ENCODE assay signal across 2 cellular contexts in genomic region chr19:4443966-4444764, GRCh38.
A peak's percentile ranks its signal among the peaks of the same experiment; 100 is the strongest.
TF ChIP-seq lines count a peak whose summit lies in the region.

No MANE protein-coding gene starts in this region.

TF ChIP-seq in IMR-90, 13 proteins besides CTCF, POLR2A, EP300 and RAD21:
- TF ChIP-seq SMC3 (IDR thresholded peaks at IDR 0.05; ENCODE audit: low read depth, low read length) (no peak), MXI1 (IDR thresholded peaks at IDR 0.05; ENCODE audit: borderline replicate concordance, low read depth, low read length) (no peak), RCOR1 (IDR thresholded peaks at IDR 0.05; ENCODE audit: insufficient replicate concordance, low read length) (no peak), USF2 (IDR thresholded peaks at IDR 0.05; ENCODE audit: low read depth, low read length) (no peak), CEBPB (IDR thresholded peaks at IDR 0.05; ENCODE audit: low read depth, low read length) (no peak), BHLHE40 (IDR thresholded peaks at IDR 0.05; ENCODE audit: low read depth, low read length) (no peak), MAFK (IDR thresholded peaks at IDR 0.05; ENCODE audit: low read depth, low read length) (no peak), MAZ (IDR thresholded peaks at IDR 0.05; ENCODE audit: borderline replicate concordance, low read depth, low read length) (no peak)
- TF ChIP-seq, protein P1, sequence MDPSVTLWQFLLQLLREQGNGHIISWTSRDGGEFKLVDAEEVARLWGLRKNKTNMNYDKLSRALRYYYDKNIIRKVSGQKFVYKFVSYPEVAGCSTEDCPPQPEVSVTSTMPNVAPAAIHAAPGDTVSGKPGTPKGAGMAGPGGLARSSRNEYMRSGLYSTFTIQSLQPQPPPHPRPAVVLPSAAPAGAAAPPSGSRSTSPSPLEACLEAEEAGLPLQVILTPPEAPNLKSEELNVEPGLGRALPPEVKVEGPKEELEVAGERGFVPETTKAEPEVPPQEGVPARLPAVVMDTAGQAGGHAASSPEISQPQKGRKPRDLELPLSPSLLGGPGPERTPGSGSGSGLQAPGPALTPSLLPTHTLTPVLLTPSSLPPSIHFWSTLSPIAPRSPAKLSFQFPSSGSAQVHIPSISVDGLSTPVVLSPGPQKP (IDR thresholded peaks at IDR 0.05; ENCODE audit: borderline replicate concordance, low read depth, low read length) = no peak

TF ChIP-seq in H1, 55 proteins besides CTCF, POLR2A, EP300 and RAD21:
- TF ChIP-seq JUND (IDR thresholded peaks at IDR 0.05; ENCODE audit: low read length) (no peak), POLR2AphosphoS5 (IDR thresholded peaks at IDR 0.05; ENCODE audit: low read depth, low read length) (peak; percentile 71), CHD2 (IDR thresholded peaks at IDR 0.05; ENCODE audit: low read length) (no peak)
TF ChIP-seq in H1: peak in this region for 1.
